In the genomic region with DNA sequence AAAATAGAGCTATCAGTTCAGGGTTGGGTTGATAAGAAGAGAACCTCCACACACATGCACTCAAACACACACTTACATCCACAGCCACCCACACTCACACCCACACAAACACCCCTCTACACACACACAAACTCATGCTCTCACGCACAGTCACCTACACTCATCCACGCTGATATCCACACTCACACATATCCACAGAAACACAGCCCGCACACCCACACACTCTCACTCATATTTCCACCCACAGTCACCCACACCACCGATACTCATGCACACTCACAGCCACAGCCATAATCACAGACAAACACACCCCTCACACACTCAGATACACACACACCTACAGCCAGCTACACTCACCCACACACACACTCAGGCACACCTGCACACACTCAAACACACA, we compare ENCODE assay signal across 31 cellular contexts.
"Had no signal": no experiment of that assay in that cellular context is flagged by ENCODE, and none has a peak within 500 bp of the region (broad histone marks: within the 10 kb centered on the region; RNA-seq: fewer than 3 reads in every experiment).

No MANE protein-coding gene starts in this region.

- H3K27me3 Mint-ChIP-seq: activated naive CD8-positive, alpha-beta T cell treated with anti-CD3 and anti-CD28 coated beads for 36 hours had no signal

- H3K4me3 Mint-ChIP-seq: activated CD4-positive, alpha-beta T cell treated with anti-CD3 and anti-CD28 coated beads for 36 hours; activated CD4-positive, alpha-beta T cell treated with anti-CD3 and anti-CD28 coated beads, Interleukin-2, amount 10 ng/mL, durations not matched to agents 7 days and 5 days; activated CD8-positive, alpha-beta T cell treated with anti-CD3 and anti-CD28 coated beads, Interleukin-2, amount 10 ng/mL, durations not matched to agents 7 days and 5 days; activated naive CD8-positive, alpha-beta T cell treated with anti-CD3 and anti-CD28 coated beads for 36 hours; activated T-cell treated with anti-CD3 and anti-CD28 coated beads, Interleukin-2, amount 50 U/mL, for 4 hours; T-helper 1 cell treated with Interleukin-12 subunit alpha and Interleukin-12 subunit beta and Interleukin-4 antibody, amounts not matched to agents 30 μg/mL and 1 μg/mL, for 36 hours; T-helper 2 cell treated with Interferon-gamma antibody and Interleukin-4, amounts not matched to agents 5 μg/mL and 100 μg/mL, for 36 hours; WTC11 had no signal

- H3K9me3 Mint-ChIP-seq: activated CD4-positive, alpha-beta T cell treated with anti-CD3 and anti-CD28 coated beads, Interleukin-2, amount 10 ng/mL, durations not matched to agents 7 days and 5 days; activated naive CD8-positive, alpha-beta T cell treated with anti-CD3 and anti-CD28 coated beads for 36 hours; activated T-cell treated with anti-CD3 and anti-CD28 coated beads, Interleukin-2, amount 50 U/mL, for 4 hours; T-helper 1 cell treated with Interleukin-12 subunit alpha and Interleukin-12 subunit beta and Interleukin-4 antibody, amounts not matched to agents 30 μg/mL and 1 μg/mL, for 36 hours; T-helper 2 cell treated with Interferon-gamma antibody and Interleukin-4, amounts not matched to agents 5 μg/mL and 100 μg/mL, for 36 hours had no signal

- H3K36me3 Mint-ChIP-seq: activated naive CD8-positive, alpha-beta T cell treated with anti-CD3 and anti-CD28 coated beads for 36 hours had no signal

- H3K36me3 ChIP-seq: ascending aorta, breast epithelium, Peyer's patch, SJSA1 had no signal

- H3K27ac ChIP-seq: ascending aorta, breast epithelium, Peyer's patch, SJSA1 had no signal

- DNase-seq: activated CD4-positive, alpha-beta T cell treated with anti-CD3 and anti-CD28 coated beads for 36 hours; activated CD4-positive, alpha-beta T cell treated with anti-CD3 and anti-CD28 coated beads, Interleukin-2, amount 10 ng/mL, durations not matched to agents 7 days and 5 days; activated CD4-positive, alpha-beta T cell treated with anti-CD3 and anti-CD28 coated beads, Interleukin-2, amount 50 U/mL, for 48 hours; activated CD8-positive, alpha-beta T cell treated with anti-CD3 and anti-CD28 coated beads, Interleukin-2, amount 10 ng/mL, durations not matched to agents 7 days and 5 days; activated effector memory CD4-positive, alpha-beta T cell treated with anti-CD3 and anti-CD28 coated beads, Interleukin-2, amount 50 U/mL, for 16 hours; activated naive CD4-positive, alpha-beta T cell; activated naive CD4-positive, alpha-beta T cell treated with anti-CD3 and anti-CD28 coated beads, Interleukin-2, amount 50 U/mL, for 16 hours; activated naive CD8-positive, alpha-beta T cell treated with anti-CD3 and anti-CD28 coated beads for 36 hours; activated T-cell treated with anti-CD3 and anti-CD28 coated beads, Interleukin-2, amount 50 U/mL, for 4 hours; amniotic stem cell; cerebellar nuclear complex; NCI-H1092 treated with DMSO at 0.1 percent for 48 hours; NCI-H1417 treated with DMSO at 0.1 percent for 48 hours; NCI-H1694; NCI-H1930; NCI-H2081 treated with DMSO at 0.1 percent for 48 hours; NCI-H226; NCI-H524 treated with DMSO at 0.1 percent for 48 hours; PC-3; Peyer's patch; RPMI8226; SHP77 treated with DMSO at 0.1 percent for 48 hours; SK-N-SH had no signal

- H3K27ac Mint-ChIP-seq: activated CD4-positive, alpha-beta T cell treated with anti-CD3 and anti-CD28 coated beads for 36 hours; activated CD4-positive, alpha-beta T cell treated with anti-CD3 and anti-CD28 coated beads, Interleukin-2, amount 10 ng/mL, durations not matched to agents 7 days and 5 days; activated CD8-positive, alpha-beta T cell treated with anti-CD3 and anti-CD28 coated beads, Interleukin-2, amount 10 ng/mL, durations not matched to agents 7 days and 5 days; activated naive CD8-positive, alpha-beta T cell treated with anti-CD3 and anti-CD28 coated beads for 36 hours; T-helper 1 cell treated with Interleukin-12 subunit alpha and Interleukin-12 subunit beta and Interleukin-4 antibody, amounts not matched to agents 30 μg/mL and 1 μg/mL, for 36 hours; T-helper 2 cell treated with Interferon-gamma antibody and Interleukin-4, amounts not matched to agents 5 μg/mL and 100 μg/mL, for 36 hours; WTC11 had no signal

- H3K27me3 ChIP-seq: ascending aorta, breast epithelium, Peyer's patch, SJSA1 had no signal

- H3K4me1 Mint-ChIP-seq: activated CD4-positive, alpha-beta T cell treated with anti-CD3 and anti-CD28 coated beads for 36 hours; activated CD4-positive, alpha-beta T cell treated with anti-CD3 and anti-CD28 coated beads, Interleukin-2, amount 10 ng/mL, durations not matched to agents 7 days and 5 days; activated naive CD8-positive, alpha-beta T cell treated with anti-CD3 and anti-CD28 coated beads for 36 hours had no signal

- H3K9me2 ChIP-seq: SK-N-SH had no signal

- H3K9me3 ChIP-seq: ascending aorta, breast epithelium, Peyer's patch, SK-N-SH had no signal

- ATAC-seq: activated CD4-positive, alpha-beta T cell treated with anti-CD3 and anti-CD28 coated beads for 36 hours; activated CD4-positive, CD25-positive, alpha-beta regulatory T cell treated with anti-CD3 and anti-CD28 coated beads, Interleukin-2, amount 50 U/mL, for 24 hours; activated CD8-positive, alpha-beta T cell treated with anti-CD3 and anti-CD28 coated beads, Interleukin-2, amount 10 ng/mL, durations not matched to agents 7 days and 5 days; activated T-cell treated with anti-CD3 and anti-CD28 coated beads, Interleukin-2, amount 50 U/mL, for 4 hours; PC-3 had no signal

- H3K4me3 ChIP-seq: ascending aorta, breast epithelium, Peyer's patch, SJSA1 had no signal

- FAIRE-seq: TTC549 had no signal

- H3K9ac ChIP-seq: SK-N-SH had no signal

- H3K4me1 ChIP-seq: ascending aorta, breast epithelium, Peyer's patch, SJSA1 had no signal

- H3K4me2 ChIP-seq: SK-N-SH had no signal
